1 cellular context compared by ENCODE assay signal in the genomic region with DNA sequence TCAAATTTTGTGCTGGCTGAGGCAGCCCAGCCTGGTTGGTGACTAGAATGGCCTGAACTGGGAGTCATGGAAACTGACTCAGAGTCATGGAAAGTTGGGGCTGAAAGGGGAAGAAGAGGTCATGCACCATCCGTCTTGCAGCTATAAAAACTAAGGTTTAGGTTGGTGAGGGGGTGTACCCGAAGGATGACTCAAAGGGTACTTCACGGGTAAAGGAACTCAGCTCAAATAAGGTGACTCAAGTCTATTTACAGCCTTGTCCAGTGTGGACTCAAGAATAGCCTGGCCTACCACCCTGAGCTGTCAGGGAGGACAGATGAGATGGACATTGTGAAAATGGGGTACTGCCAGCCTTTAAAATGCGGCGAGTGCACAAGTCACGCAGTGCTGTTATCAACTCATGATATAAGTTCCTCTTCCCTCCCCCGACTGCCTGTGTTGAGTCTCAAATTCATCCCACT.
TF ChIP-seq lines count a peak whose summit lies in the region.

No MANE protein-coding gene starts in this region.

TF ChIP-seq in HepG2, 621 proteins besides CTCF, POLR2A, EP300 and RAD21:
- no peak for TF ChIP-seq KMT2A (CRISPR knock-in tag; IDR thresholded peaks at IDR 0.05)
- TF ChIP-seq, protein P1, sequence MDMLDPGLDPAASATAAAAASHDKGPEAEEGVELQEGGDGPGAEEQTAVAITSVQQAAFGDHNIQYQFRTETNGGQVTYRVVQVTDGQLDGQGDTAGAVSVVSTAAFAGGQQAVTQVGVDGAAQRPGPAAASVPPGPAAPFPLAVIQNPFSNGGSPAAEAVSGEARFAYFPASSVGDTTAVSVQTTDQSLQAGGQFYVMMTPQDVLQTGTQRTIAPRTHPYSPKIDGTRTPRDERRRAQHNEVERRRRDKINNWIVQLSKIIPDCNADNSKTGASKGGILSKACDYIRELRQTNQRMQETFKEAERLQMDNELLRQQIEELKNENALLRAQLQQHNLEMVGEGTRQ (IDR thresholded peaks at IDR 0.05; ENCODE audit: low read depth, low read length): no peak
- TF ChIP-seq, protein P1 (CRISPR knock-in tag; IDR thresholded peaks at IDR 0.05; ENCODE audit: borderline replicate concordance): no peak
- TF ChIP-seq FOSL1 (CRISPR knock-in tag; IDR thresholded peaks at IDR 0.05; ENCODE audit: borderline replicate concordance): no peak
- TF ChIP-seq, protein P2, sequence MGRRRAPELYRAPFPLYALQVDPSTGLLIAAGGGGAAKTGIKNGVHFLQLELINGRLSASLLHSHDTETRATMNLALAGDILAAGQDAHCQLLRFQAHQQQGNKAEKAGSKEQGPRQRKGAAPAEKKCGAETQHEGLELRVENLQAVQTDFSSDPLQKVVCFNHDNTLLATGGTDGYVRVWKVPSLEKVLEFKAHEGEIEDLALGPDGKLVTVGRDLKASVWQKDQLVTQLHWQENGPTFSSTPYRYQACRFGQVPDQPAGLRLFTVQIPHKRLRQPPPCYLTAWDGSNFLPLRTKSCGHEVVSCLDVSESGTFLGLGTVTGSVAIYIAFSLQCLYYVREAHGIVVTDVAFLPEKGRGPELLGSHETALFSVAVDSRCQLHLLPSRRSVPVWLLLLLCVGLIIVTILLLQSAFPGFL (CRISPR knock-in tag; IDR thresholded peaks at IDR 0.05): no peak
- no peak for TF ChIP-seq NFIB (CRISPR knock-in tag; IDR thresholded peaks at IDR 0.05; ENCODE audit: borderline replicate concordance)
- no peak for TF ChIP-seq MAFG (CRISPR knock-in tag; IDR thresholded peaks at IDR 0.05)
- TF ChIP-seq, protein P3, sequence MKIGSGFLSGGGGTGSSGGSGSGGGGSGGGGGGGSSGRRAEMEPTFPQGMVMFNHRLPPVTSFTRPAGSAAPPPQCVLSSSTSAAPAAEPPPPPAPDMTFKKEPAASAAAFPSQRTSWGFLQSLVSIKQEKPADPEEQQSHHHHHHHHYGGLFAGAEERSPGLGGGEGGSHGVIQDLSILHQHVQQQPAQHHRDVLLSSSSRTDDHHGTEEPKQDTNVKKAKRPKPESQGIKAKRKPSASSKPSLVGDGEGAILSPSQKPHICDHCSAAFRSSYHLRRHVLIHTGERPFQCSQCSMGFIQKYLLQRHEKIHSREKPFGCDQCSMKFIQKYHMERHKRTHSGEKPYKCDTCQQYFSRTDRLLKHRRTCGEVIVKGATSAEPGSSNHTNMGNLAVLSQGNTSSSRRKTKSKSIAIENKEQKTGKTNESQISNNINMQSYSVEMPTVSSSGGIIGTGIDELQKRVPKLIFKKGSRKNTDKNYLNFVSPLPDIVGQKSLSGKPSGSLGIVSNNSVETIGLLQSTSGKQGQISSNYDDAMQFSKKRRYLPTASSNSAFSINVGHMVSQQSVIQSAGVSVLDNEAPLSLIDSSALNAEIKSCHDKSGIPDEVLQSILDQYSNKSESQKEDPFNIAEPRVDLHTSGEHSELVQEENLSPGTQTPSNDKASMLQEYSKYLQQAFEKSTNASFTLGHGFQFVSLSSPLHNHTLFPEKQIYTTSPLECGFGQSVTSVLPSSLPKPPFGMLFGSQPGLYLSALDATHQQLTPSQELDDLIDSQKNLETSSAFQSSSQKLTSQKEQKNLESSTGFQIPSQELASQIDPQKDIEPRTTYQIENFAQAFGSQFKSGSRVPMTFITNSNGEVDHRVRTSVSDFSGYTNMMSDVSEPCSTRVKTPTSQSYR (CRISPR knock-in tag; IDR thresholded peaks at IDR 0.05; ENCODE audit: borderline replicate concordance): no peak
- no peak for TF ChIP-seq MEIS2 (CRISPR knock-in tag; IDR thresholded peaks at IDR 0.05)
- no peak for TF ChIP-seq ZNF432 (CRISPR knock-in tag; IDR thresholded peaks at IDR 0.05; ENCODE audit: borderline replicate concordance)
- TF ChIP-seq CHD2 (IDR thresholded peaks at IDR 0.05; ENCODE audit: low read depth, low read length): no peak
- TF ChIP-seq NFYC (CRISPR knock-in tag; IDR thresholded peaks at IDR 0.05): no peak
- TF ChIP-seq KMT2B (CRISPR knock-in tag; IDR thresholded peaks at IDR 0.05): no peak
- TF ChIP-seq, protein P4, sequence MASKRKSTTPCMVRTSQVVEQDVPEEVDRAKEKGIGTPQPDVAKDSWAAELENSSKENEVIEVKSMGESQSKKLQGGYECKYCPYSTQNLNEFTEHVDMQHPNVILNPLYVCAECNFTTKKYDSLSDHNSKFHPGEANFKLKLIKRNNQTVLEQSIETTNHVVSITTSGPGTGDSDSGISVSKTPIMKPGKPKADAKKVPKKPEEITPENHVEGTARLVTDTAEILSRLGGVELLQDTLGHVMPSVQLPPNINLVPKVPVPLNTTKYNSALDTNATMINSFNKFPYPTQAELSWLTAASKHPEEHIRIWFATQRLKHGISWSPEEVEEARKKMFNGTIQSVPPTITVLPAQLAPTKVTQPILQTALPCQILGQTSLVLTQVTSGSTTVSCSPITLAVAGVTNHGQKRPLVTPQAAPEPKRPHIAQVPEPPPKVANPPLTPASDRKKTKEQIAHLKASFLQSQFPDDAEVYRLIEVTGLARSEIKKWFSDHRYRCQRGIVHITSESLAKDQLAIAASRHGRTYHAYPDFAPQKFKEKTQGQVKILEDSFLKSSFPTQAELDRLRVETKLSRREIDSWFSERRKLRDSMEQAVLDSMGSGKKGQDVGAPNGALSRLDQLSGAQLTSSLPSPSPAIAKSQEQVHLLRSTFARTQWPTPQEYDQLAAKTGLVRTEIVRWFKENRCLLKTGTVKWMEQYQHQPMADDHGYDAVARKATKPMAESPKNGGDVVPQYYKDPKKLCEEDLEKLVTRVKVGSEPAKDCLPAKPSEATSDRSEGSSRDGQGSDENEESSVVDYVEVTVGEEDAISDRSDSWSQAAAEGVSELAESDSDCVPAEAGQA (IDR thresholded peaks at IDR 0.05; ENCODE audit: low read depth): no peak
- TF ChIP-seq, protein P4 (CRISPR knock-in tag; IDR thresholded peaks at IDR 0.05; ENCODE audit: borderline replicate concordance): no peak
- TF ChIP-seq, protein P5, sequence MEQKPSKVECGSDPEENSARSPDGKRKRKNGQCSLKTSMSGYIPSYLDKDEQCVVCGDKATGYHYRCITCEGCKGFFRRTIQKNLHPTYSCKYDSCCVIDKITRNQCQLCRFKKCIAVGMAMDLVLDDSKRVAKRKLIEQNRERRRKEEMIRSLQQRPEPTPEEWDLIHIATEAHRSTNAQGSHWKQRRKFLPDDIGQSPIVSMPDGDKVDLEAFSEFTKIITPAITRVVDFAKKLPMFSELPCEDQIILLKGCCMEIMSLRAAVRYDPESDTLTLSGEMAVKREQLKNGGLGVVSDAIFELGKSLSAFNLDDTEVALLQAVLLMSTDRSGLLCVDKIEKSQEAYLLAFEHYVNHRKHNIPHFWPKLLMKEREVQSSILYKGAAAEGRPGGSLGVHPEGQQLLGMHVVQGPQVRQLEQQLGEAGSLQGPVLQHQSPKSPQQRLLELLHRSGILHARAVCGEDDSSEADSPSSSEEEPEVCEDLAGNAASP (CRISPR knock-in tag; IDR thresholded peaks at IDR 0.05; ENCODE audit: borderline replicate concordance): no peak
- TF ChIP-seq, protein P6, sequence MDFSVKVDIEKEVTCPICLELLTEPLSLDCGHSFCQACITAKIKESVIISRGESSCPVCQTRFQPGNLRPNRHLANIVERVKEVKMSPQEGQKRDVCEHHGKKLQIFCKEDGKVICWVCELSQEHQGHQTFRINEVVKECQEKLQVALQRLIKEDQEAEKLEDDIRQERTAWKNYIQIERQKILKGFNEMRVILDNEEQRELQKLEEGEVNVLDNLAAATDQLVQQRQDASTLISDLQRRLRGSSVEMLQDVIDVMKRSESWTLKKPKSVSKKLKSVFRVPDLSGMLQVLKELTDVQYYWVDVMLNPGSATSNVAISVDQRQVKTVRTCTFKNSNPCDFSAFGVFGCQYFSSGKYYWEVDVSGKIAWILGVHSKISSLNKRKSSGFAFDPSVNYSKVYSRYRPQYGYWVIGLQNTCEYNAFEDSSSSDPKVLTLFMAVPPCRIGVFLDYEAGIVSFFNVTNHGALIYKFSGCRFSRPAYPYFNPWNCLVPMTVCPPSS (IDR thresholded peaks at IDR 0.05): no peak
- no peak for TF ChIP-seq JUND (CRISPR knock-in tag; IDR thresholded peaks at IDR 0.05)
- TF ChIP-seq ZNF256 (CRISPR knock-in tag; conservative IDR thresholded peaks at IDR 0.05): no peak
- TF ChIP-seq ZNF775 (CRISPR knock-in tag; IDR thresholded peaks at IDR 0.05; ENCODE audit: borderline replicate concordance): no peak
